In genomic region chr3:50567386-50568182, GRCh38 we compare ENCODE assay signal across 8 cellular contexts. TPM values are rescaled to one million over a fixed set of nuclear protein-coding genes. Genes with fewer than 3 reads are reported as not detected.
A peak's percentile ranks its signal among the peaks of the same experiment; 100 is the strongest.
DNase-seq lines count a peak whose midpoint lies in the region; ATAC-seq and TF ChIP-seq lines count a peak whose summit lies in the region.

Gene C3orf18, minus strand, starts transcription at chr3:50567747. Its CDS starts 2,048 bp downstream, at chr3:50565699.

- TF ChIP-seq CTCF in lower leg skin (IDR thresholded peaks at IDR 0.05): no peak

- no peaks in the 10 kb centered on the region for H3K27me3 Mint-ChIP-seq in activated CD4-positive, alpha-beta memory T cell treated with anti-CD3 and anti-CD28 coated beads for 36 hours

- peaks cover 37% of the 10 kb centered on the region for H3K36me3 Mint-ChIP-seq in activated CD4-positive, alpha-beta memory T cell treated with anti-CD3 and anti-CD28 coated beads for 36 hours

- POLR2A ChIA-PET in activated CD4-positive, alpha-beta memory T cell treated with anti-CD3 and anti-CD28 coated beads for 36 hours (lab: Charles Lee): interaction anchor here (1.2 to 14.0 kb wide), 3 partner anchors 23 to 217 kb away, joined by 3 to 1013 read pairs (median 510); partner anchors contain the start of genes CISH, CYB561D2, MAPKAPK3 and NPRL2

- peak within 1 kb of the TSS; percentile 42 to 92 for H3K9ac ChIP-seq in duodenal mucosa (ENCODE audit: low read depth in 1 of 2, low read length in 2 of 2)

- TF ChIP-seq POLR2A in lower leg skin (IDR thresholded peaks at IDR 0.05): no peak

- intact Hi-C loops in activated CD4-positive, alpha-beta memory T cell treated with anti-CD3 and anti-CD28 coated beads for 36 hours (cut with micrococcal nuclease): loop anchor here (5.0 kb wide), 1 partner anchor 210 kb away; the partner anchor contains the start of gene TMEM115
- intact Hi-C loops in lower leg skin (cut with DNase I; ENCODE audit: low total_unique reads): no loop called here

- peak; percentile 83 for ATAC-seq in GM18868 (IDR thresholded peaks at IDR 0.05; ENCODE audit: unreplicated experiment)
- peak; percentile 80 for ATAC-seq in HG03135 (IDR thresholded peaks at IDR 0.05; ENCODE audit: unreplicated experiment)

- peak within 1 kb of the TSS; percentile 90 to 98 for H3K4me3 ChIP-seq in duodenal mucosa (ENCODE audit: low read depth in 1 of 2, low read length in 2 of 2)
- peak within 1 kb of the TSS; percentile 35 for H3K4me3 ChIP-seq in lower leg skin (ENCODE audit: low read depth, poor library complexity, severe bottlenecking)

- H3K9me3 Mint-ChIP-seq in activated CD4-positive, alpha-beta memory T cell treated with anti-CD3 and anti-CD28 coated beads for 36 hours: no peaks in the 10 kb centered on the region

- WGBS in lower leg skin, 2 donors: 5 to 8% methylated on average over 28 to 46 of the region's 54 CpGs

- H3K4me3 Mint-ChIP-seq in activated CD4-positive, alpha-beta memory T cell treated with anti-CD3 and anti-CD28 coated beads for 36 hours: peak within 1 kb of the TSS; percentile 99

- DNase-seq in ACHN: peak; percentile 88
- DNase-seq in NCI-H69 (lab: John Stamatoyannopoulos, UW): peak; percentile 80
- DNase-seq in activated CD4-positive, alpha-beta memory T cell treated with anti-CD3 and anti-CD28 coated beads for 36 hours: peak; percentile 98
- peak; percentile 93 to 99 for DNase-seq in lower leg skin (ENCODE audit: low spot score in 2 of 2)
- DNase-seq in stimulated activated CD4-positive, alpha-beta T cell treated with anti-CD3 and anti-CD28 coated beads, Interleukin-4, amount 100 ng/mL, for 24 hours: peak; percentile 95

- peaks cover 2 to 3% of the 10 kb centered on the region in 2 donors for H3K27me3 ChIP-seq in duodenal mucosa (ENCODE audit: control insufficient read depth in 1 of 2, insufficient read depth in 2 of 2, low read length in 2 of 2)

- H3K27ac Mint-ChIP-seq in activated CD4-positive, alpha-beta memory T cell treated with anti-CD3 and anti-CD28 coated beads for 36 hours: peak within 1 kb of the TSS; percentile 95

- in situ Hi-C loops in ACHN (cut with HindIII; ENCODE audit: low pct_ligation_motif_present, low pct_unique_long_range_greater_than_20kb, low sequenced_read_pairs): no loop called here

- CTCF ChIA-PET in activated CD4-positive, alpha-beta memory T cell treated with anti-CD3 and anti-CD28 coated beads for 36 hours (lab: Charles Lee): interaction anchor here (0.7 to 14.6 kb wide), 7 partner anchors 18 to 138 kb away, joined by 3 to 908 read pairs (median 9); partner anchors contain the start of genes CISH, DOCK3 and MAPKAPK3

- no peak within 1 kb of the TSS for H3K27ac ChIP-seq in duodenal mucosa (ENCODE audit: low read depth, low read length)

- H3K4me1 Mint-ChIP-seq in activated CD4-positive, alpha-beta memory T cell treated with anti-CD3 and anti-CD28 coated beads for 36 hours (ENCODE audit: low read depth): peaks cover 42% of the 10 kb centered on the region

- H3K9me3 ChIP-seq in duodenal mucosa (ENCODE audit: control insufficient read depth in 1 of 2, low read length in 2 of 2): no peaks in the 10 kb centered on the region

- H3K4me1 ChIP-seq in duodenal mucosa (ENCODE audit: control insufficient read depth in 1 of 2, insufficient read depth in 2 of 2, low read length in 2 of 2): peaks cover 25 to 33% of the 10 kb centered on the region in 2 donors

- no peaks in the 10 kb centered on the region for H3K36me3 ChIP-seq in duodenal mucosa (ENCODE audit: control insufficient read depth in 1 of 2, insufficient read depth in 2 of 2, low read length in 2 of 2)

RNA-seq across cellular contexts. Expression of gene C3orf18, which starts in this region (rescaled TPM):
- total RNA-seq in activated CD4-positive, alpha-beta memory T cell treated with anti-CD3 and anti-CD28 coated beads for 36 hours: 10 to 100 TPM; 16.7 to 17.0 TPM
- 1 to 10 TPM in 3 of 4 donors, under 1 TPM in 1; 0.27 to 3.9 (median 2.0) TPM for total RNA-seq in lower leg skin
